Comparison of ENCODE assay signal across 9 cellular contexts in genomic region chr12:63068857-63069442, GRCh38.
A peak's percentile ranks its signal among the peaks of the same experiment; 100 is the strongest.
DNase-seq lines count a peak whose midpoint lies in the region; ATAC-seq, FAIRE-seq and TF ChIP-seq lines count a peak whose summit lies in the region.
"Had no signal": no experiment of that assay in that cellular context is flagged by ENCODE, and none has a peak within 500 bp of the region (broad histone marks: within the 10 kb centered on the region; RNA-seq: fewer than 3 reads in every experiment).

No MANE protein-coding gene starts in this region.

- H3K9me3 ChIP-seq in endothelial cell of umbilical vein (replicated peaks; ENCODE audit: control insufficient read depth, insufficient read depth, low read length) = no peaks in the 10 kb centered on the region

- H3K4me2 ChIP-seq in endothelial cell of umbilical vein (ENCODE audit: insufficient read depth, low read length) = no peak overlapping the region

- no peaks in the 10 kb centered on the region for H4K20me1 ChIP-seq in endothelial cell of umbilical vein (replicated peaks; ENCODE audit: control insufficient read depth, extremely low read depth, insufficient read depth, low read length)

- no peaks in the 10 kb centered on the region for H3K79me2 ChIP-seq in endothelial cell of umbilical vein (ENCODE audit: control insufficient read depth, insufficient read depth, low read length)

- ATAC-seq in HG03354 (IDR thresholded peaks at IDR 0.05; ENCODE audit: poor library complexity, severe bottlenecking, unreplicated experiment) (peak; percentile 74), HG03039 (IDR thresholded peaks at IDR 0.05; ENCODE audit: unreplicated experiment) (no peak)

- intact Hi-C loops in endothelial cell of umbilical vein (cut with micrococcal nuclease) = loop anchor here (1.0 to 10.0 kb wide), 4 partner anchors 256 to 631 kb away; no protein-coding TSS in a partner anchor

- no peak overlapping the region for H3K27ac ChIP-seq in endothelial cell of umbilical vein (ENCODE audit: insufficient read depth, low read depth, low read length)
- H3K27ac ChIP-seq: skin epidermis had no signal

- H3K9me1 ChIP-seq in endothelial cell of umbilical vein (replicated peaks; ENCODE audit: control insufficient read depth, extremely low read depth, insufficient read depth, low read length) = no peaks in the 10 kb centered on the region

- TF ChIP-seq CTCF in endothelial cell of umbilical vein (IDR thresholded peaks at IDR 0.05; ENCODE audit: extremely low read depth in 1 of 2, insufficient read depth in 1 of 2, low read depth in 1 of 2, low read length in 2 of 2) = peak; percentile 29 to 35

- H3K27me3 ChIP-seq in endothelial cell of umbilical vein (ENCODE audit: control insufficient read depth in 2 of 2, insufficient read depth in 2 of 2, low read length in 2 of 2) = peaks cover 2% of the 10 kb centered on the region in 2 experiments

- peak; percentile 83 for FAIRE-seq in endothelial cell of umbilical vein (lab: Jason Lieb, UNC)

- H3K9ac ChIP-seq in endothelial cell of umbilical vein (replicated peaks; ENCODE audit: extremely low read depth, insufficient read depth, low read length) = no peak overlapping the region

- no peak overlapping the region for H3K4me3 ChIP-seq in endothelial cell of umbilical vein (replicated peaks in 1 of 3; ENCODE audit: insufficient read depth in 1 of 3, low read depth in 1 of 3, low read length in 3 of 3)
- H3K4me3 ChIP-seq: skin epidermis had no signal

- POLR2A ChIA-PET in endothelial cell of umbilical vein (lab: Charles Lee) = no interaction called here

- DNase-seq in ELR (ENCODE audit: low read depth) = peak; percentile 72
- DNase-seq in OCI-M1 (lab: John Stamatoyannopoulos, UW) = peak; percentile 82
- peak; percentile 80 for DNase-seq in endothelial cell of umbilical vein (ENCODE audit: low read depth, low spot score)
- peak; percentile 75 for DNase-seq in pons (ENCODE audit: low spot score)
- no peak for DNase-seq in mesenteric fat pad (ENCODE audit: low spot score)
- DNase-seq in NCI-H187 treated with DMSO at 0.1 percent for 48 hours (lab: John Stamatoyannopoulos, UW) = no peak

- TF ChIP-seq POLR2A in endothelial cell of umbilical vein (IDR thresholded peaks at IDR 0.05; ENCODE audit: low read depth, low read length) = no peak

- no peaks in the 10 kb centered on the region for H3K36me3 ChIP-seq in endothelial cell of umbilical vein (ENCODE audit: control insufficient read depth in 2 of 2, extremely low read depth in 1 of 2, insufficient read depth in 2 of 2, low read length in 2 of 2)

- dilution Hi-C loops in endothelial cell of umbilical vein (cut with MboI; ENCODE audit: extremely low pct_ligation_motif_present, low sequenced_read_pairs) = no loop called here

- H2AFZ ChIP-seq in endothelial cell of umbilical vein (ENCODE audit: low read depth, low read length) = no peak overlapping the region

- H3K4me1 ChIP-seq in endothelial cell of umbilical vein (ENCODE audit: control insufficient read depth, extremely low read depth, insufficient read depth, low read length) = no peaks in the 10 kb centered on the region

- CTCF ChIA-PET in endothelial cell of umbilical vein (lab: Charles Lee) = interaction anchor here (0.6 to 3.7 kb wide), 40 partner anchors 9 to 873 kb away, joined by 3 to 64 read pairs (median 4); partner anchors contain the start of genes AVPR1A and PPM1H

- no TSS peak for BruUV-seq in endothelial cell of umbilical vein (replicated peaks; lab: Mats Ljungman, UMichigan)

TF ChIP-seq in endothelial cell of umbilical vein, 7 proteins besides CTCF, POLR2A, EP300 and RAD21:
- TF ChIP-seq FOS (IDR thresholded peaks at IDR 0.05; ENCODE audit: borderline replicate concordance, insufficient read depth, low read length) = no peak
- TF ChIP-seq EZH2 (IDR thresholded peaks at IDR 0.05; ENCODE audit: borderline replicate concordance, low read depth, low read length, severe bottlenecking) = no peak
- TF ChIP-seq GATA2 (IDR thresholded peaks at IDR 0.05; ENCODE audit: insufficient read depth, insufficient read length, low read depth, low read length) = no peak
- no peak for TF ChIP-seq MYC (IDR thresholded peaks at IDR 0.05; ENCODE audit: low read depth, low read length)
- TF ChIP-seq JUN (IDR thresholded peaks at IDR 0.05; ENCODE audit: borderline replicate concordance, insufficient read depth, insufficient read length, low read depth) = no peak
- no peak for TF ChIP-seq MAX (IDR thresholded peaks at IDR 0.05; ENCODE audit: insufficient read depth, insufficient read length)
- TF ChIP-seq POLR2AphosphoS5 (IDR thresholded peaks at IDR 0.05; ENCODE audit: insufficient read depth, low read depth, low read length) = no peak

Comparison
In these comparisons a context has a peak if more than half of its experiments do, and no peak if none do; other contexts are left out.
1. DNase-seq: peak in ELR (single experiment), OCI-M1 (single experiment), endothelial cell of umbilical vein (single experiment) and pons (single experiment); none in mesenteric fat pad (single experiment) and NCI-H187 treated with DMSO at 0.1 percent for 48 hours (single experiment).